In the genomic region with DNA sequence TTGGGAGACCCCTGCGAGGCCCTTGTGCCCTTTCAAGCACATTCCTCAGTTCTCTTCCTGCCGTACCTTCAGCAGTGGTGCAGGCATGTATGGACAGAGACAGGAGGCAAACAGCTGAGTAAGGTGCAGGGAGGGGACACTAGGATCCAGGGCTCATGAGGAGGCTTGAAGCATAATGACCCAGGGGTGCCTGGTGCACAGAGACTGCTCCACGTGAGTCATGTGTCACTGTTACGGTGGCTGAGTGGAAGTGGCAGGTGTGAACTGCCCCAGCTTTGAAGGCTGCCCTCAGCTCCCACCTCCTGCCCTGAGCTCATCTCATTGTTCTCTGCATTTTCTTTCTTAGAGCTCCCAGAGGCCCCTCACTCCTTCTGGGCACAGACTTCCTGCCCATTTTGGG, we compare ENCODE assay signal across 20 cellular contexts.
DNase-seq lines count a peak whose midpoint lies in the region; ATAC-seq and TF ChIP-seq lines count a peak whose summit lies in the region.
"Had no signal": no experiment of that assay in that cellular context is flagged by ENCODE, and none has a peak within 500 bp of the region (broad histone marks: within the 10 kb centered on the region; RNA-seq: fewer than 3 reads in every experiment).

No MANE protein-coding gene starts in this region.

- H3K4me1 ChIP-seq in mammary epithelial cell (ENCODE audit: insufficient read depth, low read length) (no peaks in the 10 kb centered on the region), neuronal stem cell (ENCODE audit: control insufficient read depth in 2 of 2, insufficient read depth in 1 of 2, low read depth in 1 of 2, low read length in 2 of 2) (peaks cover 0 to 24% of the 10 kb centered on the region in 2 donors)
- H3K4me1 ChIP-seq: BLaER1 had no signal

- DNase-seq in mammary epithelial cell (peak; percentile 20), MCF 10A (ENCODE audit: unreplicated experiment) (no peak), neuronal stem cell (ENCODE audit: low spot score) (no peak), GM19238 (ENCODE audit: insufficient read length, low spot score) (no peak), COLO668 (lab: John Stamatoyannopoulos, UW; ENCODE audit: unreplicated experiment) (no peak)
- DNase-seq: CD4-positive, CD25-positive, alpha-beta regulatory T cell; CD8-positive, alpha-beta T cell; DMS 273 treated with DMSO at 0.1 percent for 48 hours; DMS79; GF-D8; GM23248; H7; HFFc6 had no signal

- H3K27me3 ChIP-seq in mammary epithelial cell (ENCODE audit: insufficient read depth, low read length) (no peaks in the 10 kb centered on the region), neuronal stem cell (ENCODE audit: control insufficient read depth in 3 of 3, insufficient read depth in 3 of 3, low read depth in 1 of 3, low read length in 3 of 3) (peaks cover 0 to 4% (median 0%) of the 10 kb centered on the region in 3 experiments)
- H3K27me3 ChIP-seq: BLaER1 had no signal

- dilution Hi-C loops in mammary epithelial cell (cut with HindIII; ENCODE audit: low sequenced_read_pairs) = no loop called here

- no peak overlapping the region for H2BK120ac ChIP-seq in neuronal stem cell (ENCODE audit: low read depth, low read length)

- H3K9me3 ChIP-seq in mammary epithelial cell (replicated peaks; ENCODE audit: insufficient read depth, low read length) (peaks cover 4% of the 10 kb centered on the region), neuronal stem cell (replicated peaks in 1 of 2; ENCODE audit: control insufficient read depth in 2 of 2, insufficient read depth in 1 of 2, low read depth in 1 of 2, low read length in 2 of 2) (no peaks in the 10 kb centered on the region)
- H3K9me3 ChIP-seq: BLaER1 had no signal

- in situ Hi-C loops in mammary epithelial cell (cut with MboI; ENCODE audit: low sequenced_read_pairs in 2 of 2) = no loop called here

- WGBS in mammary epithelial cell (ENCODE audit: low coverage, missing lambda C conversion rate) = 80% methylated on average over 3 of the region's 4 CpGs
- no CpG with 5 or more reads among the region's 4 CpGs for WGBS in neuronal stem cell (ENCODE audit: extremely low coverage in 2 of 2, insufficient read length in 2 of 2, insufficient replicate concordance in 1 of 2), 2 donors

- H3K79me1 ChIP-seq in neuronal stem cell (ENCODE audit: low read depth, low read length) = no peaks in the 10 kb centered on the region

- no peak overlapping the region for H2AK5ac ChIP-seq in neuronal stem cell (ENCODE audit: low read depth, low read length)

- no peaks in the 10 kb centered on the region for H4K20me1 ChIP-seq in mammary epithelial cell (ENCODE audit: insufficient read depth, low read length)
- H4K20me1 ChIP-seq: BLaER1 had no signal

- H3K9me3 Mint-ChIP-seq in MCF 10A (ENCODE audit: unreplicated experiment) = peaks cover 6% of the 10 kb centered on the region
- H3K9me3 Mint-ChIP-seq: CD8-positive, alpha-beta T cell had no signal

- H3K36me3 Mint-ChIP-seq in MCF 10A (ENCODE audit: insufficient read depth, unreplicated experiment) = no peaks in the 10 kb centered on the region
- H3K36me3 Mint-ChIP-seq: CD4-positive, CD25-positive, alpha-beta regulatory T cell; CD8-positive, alpha-beta T cell had no signal

- POLR2A ChIA-PET in MCF 10A (lab: Yijun Ruan, JAX) = no interaction called here

- no peak overlapping the region for H3K14ac ChIP-seq in neuronal stem cell (ENCODE audit: low read length)

- H3K27ac ChIP-seq in mammary epithelial cell (ENCODE audit: insufficient read depth, low read depth, low read length) (no peak overlapping the region), neuronal stem cell (replicated peaks; ENCODE audit: low read length) (no peak overlapping the region)
- H3K27ac ChIP-seq: 22Rv1, BLaER1, C4-2B, GM23248 had no signal

- no peak overlapping the region for H3K23ac ChIP-seq in neuronal stem cell (ENCODE audit: low read depth, low read length, poor library complexity)

- BruUV-seq in mammary epithelial cell (replicated peaks; lab: Mats Ljungman, UMichigan) = no TSS peak
- BruUV-seq in MCF 10A (replicated peaks; lab: Mats Ljungman, UMichigan) = no TSS peak

- no peaks in the 10 kb centered on the region for H3K79me2 ChIP-seq in mammary epithelial cell (ENCODE audit: insufficient read depth, low read length)

- H3K9ac ChIP-seq in mammary epithelial cell (ENCODE audit: insufficient read depth, low read length) (no peak overlapping the region), neuronal stem cell (ENCODE audit: low read depth, low read length, poor library complexity) (no peak overlapping the region)
- H3K9ac ChIP-seq: BLaER1, GM23248 had no signal

- H3K4me2 ChIP-seq in mammary epithelial cell (ENCODE audit: insufficient read depth, low read depth, low read length) (no peak overlapping the region), neuronal stem cell (ENCODE audit: insufficient read depth, low read length, poor library complexity, severe bottlenecking) (no peak overlapping the region)
- H3K4me2 ChIP-seq: BLaER1 had no signal

- no peaks in the 10 kb centered on the region for H3K27me3 Mint-ChIP-seq in MCF 10A (ENCODE audit: insufficient read depth, unreplicated experiment)
- H3K27me3 Mint-ChIP-seq: CD4-positive, CD25-positive, alpha-beta regulatory T cell had no signal

- H3K4me3 Mint-ChIP-seq in MCF 10A (ENCODE audit: unreplicated experiment) = no peak overlapping the region
- H3K4me3 Mint-ChIP-seq: B cell; CD4-positive, CD25-positive, alpha-beta regulatory T cell; CD8-positive, alpha-beta T cell; HFFc6 had no signal

- H2AFZ ChIP-seq in mammary epithelial cell (ENCODE audit: low read depth, low read length) (no peak overlapping the region), neuronal stem cell (ENCODE audit: low read length) (no peak overlapping the region)
- H2AFZ ChIP-seq: GM23248 had no signal

- no peak overlapping the region for H2BK15ac ChIP-seq in neuronal stem cell (ENCODE audit: low read length)

- no peak overlapping the region for H4K8ac ChIP-seq in neuronal stem cell (ENCODE audit: low read depth, low read length)

- no peak overlapping the region for H3K27ac Mint-ChIP-seq in MCF 10A (ENCODE audit: low read depth, unreplicated experiment)
- H3K27ac Mint-ChIP-seq: B cell; CD4-positive, CD25-positive, alpha-beta regulatory T cell; CD8-positive, alpha-beta T cell; HFFc6 had no signal

- H3K36me3 ChIP-seq in mammary epithelial cell (ENCODE audit: insufficient read depth, low read length) = no peaks in the 10 kb centered on the region
- H3K36me3 ChIP-seq in neuronal stem cell (replicated peaks in 1 of 2; ENCODE audit: control insufficient read depth in 2 of 2, insufficient read depth in 2 of 2, low read length in 2 of 2) = no peaks in the 10 kb centered on the region
- H3K36me3 ChIP-seq: BLaER1 had no signal

- no peak overlapping the region for H2BK12ac ChIP-seq in neuronal stem cell (ENCODE audit: low read length)

- no peak for TF ChIP-seq CTCF in mammary epithelial cell (conservative IDR thresholded peaks at IDR 0.05 in 1 of 2, IDR thresholded peaks at IDR 0.05 in 1 of 2; ENCODE audit: extremely low read depth in 1 of 2, insufficient read depth in 1 of 2, low read depth in 1 of 2, low read length in 2 of 2)
- no peak for TF ChIP-seq CTCF in MCF 10A (IDR thresholded peaks at IDR 0.05; ENCODE audit: unreplicated experiment)

- H2BK5ac ChIP-seq in neuronal stem cell (ENCODE audit: low read length) = no peak overlapping the region

- H3K4me3 ChIP-seq in mammary epithelial cell (replicated peaks in 1 of 3; ENCODE audit: insufficient read depth in 1 of 3, low read depth in 2 of 3, low read length in 3 of 3) = no peak overlapping the region
- H3K4me3 ChIP-seq in neuronal stem cell (ENCODE audit: low read length in 2 of 2) = no peak overlapping the region
- H3K4me3 ChIP-seq: BLaER1, GM23248 had no signal

- no peaks in the 10 kb centered on the region for H3K4me1 Mint-ChIP-seq in MCF 10A (ENCODE audit: insufficient read depth, unreplicated experiment)
- H3K4me1 Mint-ChIP-seq: B cell; CD4-positive, CD25-positive, alpha-beta regulatory T cell had no signal

- H3K18ac ChIP-seq in neuronal stem cell (ENCODE audit: low read length) = peak overlapping the region; percentile 89

- ATAC-seq in esophagus mucosa (peak; percentile 76), GM21423 (IDR thresholded peaks at IDR 0.05; ENCODE audit: unreplicated experiment) (no peak)
- ATAC-seq: CD8-positive, alpha-beta T cell; HCT116 had no signal

- CTCF ChIA-PET in mammary epithelial cell (lab: Charles Lee; ENCODE audit: low non-redundant PET) = no interaction called here
- CTCF ChIA-PET in MCF 10A (lab: Yijun Ruan, JAX) = interaction anchor here (0.6 kb wide), 1 partner anchor 152 kb away, joined by 3 read pairs; no protein-coding TSS in a partner anchor

- no peak overlapping the region for H3K4ac ChIP-seq in neuronal stem cell (ENCODE audit: low read length)

- intact Hi-C loops in mammary epithelial cell (cut with micrococcal nuclease) = no loop called here
- intact Hi-C loops in MCF 10A (cut with micrococcal nuclease) = no loop called here

- H4K91ac ChIP-seq in neuronal stem cell (ENCODE audit: low read depth, low read length, poor library complexity) = no peak overlapping the region
